ENCODE assay signal across 13 cellular contexts in genomic region chr3:64220161-64220560, GRCh38. TPM values are rescaled to one million over a fixed set of nuclear protein-coding genes. Genes with fewer than 3 reads are reported as not detected.
DNase-seq lines count a peak whose midpoint lies in the region; ATAC-seq and TF ChIP-seq lines count a peak whose summit lies in the region.
"Had no signal": no experiment of that assay in that cellular context is flagged by ENCODE, and none has a peak within 500 bp of the region (broad histone marks: within the 10 kb centered on the region; RNA-seq: fewer than 3 reads in every experiment).

No MANE protein-coding gene starts in this region.

- H3K4me3 ChIP-seq in HEK293 (ENCODE audit: low read depth, low read length) = no peak overlapping the region
- H3K4me3 ChIP-seq in astrocyte of the spinal cord (ENCODE audit: low read depth, low read length) = no peak overlapping the region
- peak overlapping the region in 1 of 3 donors; percentile 34 for H3K4me3 ChIP-seq in skeletal muscle tissue (ENCODE audit: low read length in 3 of 3)
- H3K4me3 ChIP-seq: prostate gland had no signal

- intact Hi-C loops in left ventricle myocardium superior (cut with micrococcal nuclease) = no loop called here
- intact Hi-C loops in activated T-helper 1 cell treated with anti-CD3 and anti-CD28 coated beads, Interleukin-12 subunit alpha, Interleukin-12 subunit beta, Interleukin-2, Interleukin-4 antibody, amounts not matched to agents 30 ng/mL and 10 ng/mL and 1 ng/mL, durations not matched to agents 14 hours and 24 hours and 36 hours (cut with micrococcal nuclease) = no loop called here

- DNase-seq in astrocyte of the spinal cord (ENCODE audit: low read depth, low spot score) (peak; percentile 49), left ventricle myocardium superior (no peak), GM19238 (ENCODE audit: insufficient read length, low spot score) (no peak)
- no peak for DNase-seq in activated T-helper 1 cell treated with anti-CD3 and anti-CD28 coated beads, Interleukin-12 subunit alpha, Interleukin-12 subunit beta, Interleukin-2, Interleukin-4 antibody, amounts not matched to agents 30 ng/mL and 10 ng/mL and 1 ng/mL, durations not matched to agents 14 hours and 24 hours and 36 hours (ENCODE audit: low spot score)
- DNase-seq: NCI-H2081 treated with DMSO at 0.1 percent for 48 hours; stimulated activated naive CD4-positive, alpha-beta T cell treated with Interleukin-2 at 50 U/mL for 16 hours had no signal

- no peaks in the 10 kb centered on the region for H3K27me3 ChIP-seq in skeletal muscle tissue (ENCODE audit: control insufficient read depth in 3 of 3, insufficient read depth in 3 of 3, low read length in 3 of 3)

- ATAC-seq in left ventricle myocardium superior (peak; percentile 33), GM21737 (IDR thresholded peaks at IDR 0.05; ENCODE audit: unreplicated experiment) (no peak), GM18867 (IDR thresholded peaks at IDR 0.05; ENCODE audit: unreplicated experiment) (no peak)

- TF ChIP-seq CTCF in HEK293 (tag by site-specific recombination; IDR thresholded peaks at IDR 0.05) = no peak
- no peak for TF ChIP-seq CTCF in astrocyte of the spinal cord (IDR thresholded peaks at IDR 0.05; ENCODE audit: low read depth, low read length)

- no peaks in the 10 kb centered on the region for H3K9me3 ChIP-seq in HEK293 (ENCODE audit: control insufficient read depth, insufficient read depth, low read depth, low read length)
- no peaks in the 10 kb centered on the region for H3K9me3 ChIP-seq in skeletal muscle tissue (ENCODE audit: control insufficient read depth in 3 of 3, low read length in 3 of 3)
- H3K9me3 ChIP-seq: prostate gland had no signal

- H3K36me3 Mint-ChIP-seq in activated T-helper 1 cell treated with anti-CD3 and anti-CD28 coated beads, Interleukin-12 subunit alpha, Interleukin-12 subunit beta, Interleukin-2, Interleukin-4 antibody, amounts not matched to agents 30 ng/mL and 10 ng/mL and 1 ng/mL, durations not matched to agents 14 hours and 24 hours and 36 hours (ENCODE audit: low read depth) = no peaks in the 10 kb centered on the region

- H3K36me3 ChIP-seq in HEK293 (ENCODE audit: control insufficient read depth in 2 of 2, insufficient read depth in 1 of 2, low read length in 2 of 2) = no peaks in the 10 kb centered on the region
- no peaks in the 10 kb centered on the region for H3K36me3 ChIP-seq in skeletal muscle tissue (ENCODE audit: control insufficient read depth in 3 of 3, insufficient read depth in 3 of 3, low read length in 3 of 3)
- H3K36me3 ChIP-seq: prostate gland had no signal

- no peaks in the 10 kb centered on the region for H3K27me3 Mint-ChIP-seq in activated T-helper 1 cell treated with anti-CD3 and anti-CD28 coated beads, Interleukin-12 subunit alpha, Interleukin-12 subunit beta, Interleukin-2, Interleukin-4 antibody, amounts not matched to agents 30 ng/mL and 10 ng/mL and 1 ng/mL, durations not matched to agents 14 hours and 24 hours and 36 hours (ENCODE audit: insufficient read depth)

- H3K27ac ChIP-seq in HEK293 (ENCODE audit: extremely low read depth, low read depth, low read length) = no peak overlapping the region
- H3K27ac ChIP-seq in skeletal muscle tissue (ENCODE audit: low read depth, low read length) = peak overlapping the region; percentile 49

- no peak overlapping the region for H3K4me3 Mint-ChIP-seq in activated T-helper 1 cell treated with anti-CD3 and anti-CD28 coated beads, Interleukin-12 subunit alpha, Interleukin-12 subunit beta, Interleukin-2, Interleukin-4 antibody, amounts not matched to agents 30 ng/mL and 10 ng/mL and 1 ng/mL, durations not matched to agents 14 hours and 24 hours and 36 hours

- in situ Hi-C loops in astrocyte of the spinal cord (cut with HindIII; ENCODE audit: low sequenced_read_pairs) = no loop called here

- CTCF ChIA-PET in HEK293 (lab: Yijun Ruan, JAX) = interaction anchor here (1.8 kb wide), 1 partner anchor 9 kb away, joined by 5 read pairs; no protein-coding TSS in a partner anchor

- H3K9ac ChIP-seq in skeletal muscle tissue (ENCODE audit: low read depth in 1 of 3, low read length in 3 of 3) = no peak overlapping the region

- no peaks in the 10 kb centered on the region; the same call in 1 of the 2 replicates for H3K4me1 ChIP-seq in HEK293 (ENCODE audit: control insufficient read depth, insufficient read depth, low read length)
- H3K4me1 ChIP-seq in skeletal muscle tissue (ENCODE audit: control insufficient read depth in 3 of 3, insufficient read depth in 3 of 3, low read length in 3 of 3) = peaks cover 12 to 40% (median 38%) of the 10 kb centered on the region in 3 donors
- H3K4me1 ChIP-seq: prostate gland had no signal

- H3K9me3 Mint-ChIP-seq in activated T-helper 1 cell treated with anti-CD3 and anti-CD28 coated beads, Interleukin-12 subunit alpha, Interleukin-12 subunit beta, Interleukin-2, Interleukin-4 antibody, amounts not matched to agents 30 ng/mL and 10 ng/mL and 1 ng/mL, durations not matched to agents 14 hours and 24 hours and 36 hours = no peaks in the 10 kb centered on the region
- H3K9me3 Mint-ChIP-seq: activated T-helper 2 cell treated with anti-CD3 and anti-CD28 coated beads, Interferon-gamma antibody, Interleukin-2, Interleukin-4, amounts not matched to agents 10 μg/mL and 5 μg/mL and 100 μg/mL, durations not matched to agents 14 hours and 24 hours and 36 hours had no signal

- H3K4me1 Mint-ChIP-seq in activated T-helper 1 cell treated with anti-CD3 and anti-CD28 coated beads, Interleukin-12 subunit alpha, Interleukin-12 subunit beta, Interleukin-2, Interleukin-4 antibody, amounts not matched to agents 30 ng/mL and 10 ng/mL and 1 ng/mL, durations not matched to agents 14 hours and 24 hours and 36 hours (ENCODE audit: low read depth) = no peaks in the 10 kb centered on the region

- POLR2A ChIA-PET in HEK293 (lab: Yijun Ruan, JAX) = interaction anchor here (1.3 kb wide), 1 partner anchor 22 kb away, joined by 3 read pairs; no protein-coding TSS in a partner anchor

- no peak overlapping the region for H3K27ac Mint-ChIP-seq in activated T-helper 1 cell treated with anti-CD3 and anti-CD28 coated beads, Interleukin-12 subunit alpha, Interleukin-12 subunit beta, Interleukin-2, Interleukin-4 antibody, amounts not matched to agents 30 ng/mL and 10 ng/mL and 1 ng/mL, durations not matched to agents 14 hours and 24 hours and 36 hours
- H3K27ac Mint-ChIP-seq: activated T-helper 2 cell treated with anti-CD3 and anti-CD28 coated beads, Interferon-gamma antibody, Interleukin-2, Interleukin-4, amounts not matched to agents 10 μg/mL and 5 μg/mL and 100 μg/mL, durations not matched to agents 14 hours and 24 hours and 36 hours had no signal

TF ChIP-seq in HEK293, 187 proteins besides CTCF, POLR2A, EP300 and RAD21:
- TF ChIP-seq ZBTB1 (tag by site-specific recombination; IDR thresholded peaks at IDR 0.05) (no peak), ZNF324 (tag by site-specific recombination; IDR thresholded peaks at IDR 0.05) (no peak), ZNF433 (tag by site-specific recombination; IDR thresholded peaks at IDR 0.05; ENCODE audit: low read depth) (no peak), ZBTB20 (tag by site-specific recombination; IDR thresholded peaks at IDR 0.05) (peak; percentile 21; the same call in 1 of the 2 replicates), ZNF518A (tag by site-specific recombination; conservative IDR thresholded peaks at IDR 0.05; ENCODE audit: low read depth) (peak; percentile 50), ZNF529 (tag by site-specific recombination; IDR thresholded peaks at IDR 0.05; ENCODE audit: insufficient replicate concordance) (no peak), RBAK (tag by site-specific recombination; IDR thresholded peaks at IDR 0.05) (no peak), ZBTB17 (tag by site-specific recombination; IDR thresholded peaks at IDR 0.05) (peak; percentile 33; the same call in 1 of the 2 replicates), BCL11A (tag by site-specific recombination; IDR thresholded peaks at IDR 0.05; ENCODE audit: low read depth) (no peak), ZFP3 (tag by site-specific recombination; IDR thresholded peaks at IDR 0.05; ENCODE audit: low read depth) (peak; percentile 81; the same call in 1 of the 2 replicates)

RNA-seq across cellular contexts. Expression of gene PRICKLE2, which starts 5.1 kb away (rescaled TPM):
- 4.1 TPM for total RNA-seq in left ventricle myocardium superior
- total RNA-seq in skeletal muscle tissue = 32.9 TPM
- not detected in 2 replicates for total RNA-seq in activated T-helper 1 cell treated with anti-CD3 and anti-CD28 coated beads, Interleukin-12 subunit alpha, Interleukin-12 subunit beta, Interleukin-2, Interleukin-4 antibody, amounts not matched to agents 30 ng/mL and 10 ng/mL and 1 ng/mL, durations not matched to agents 14 hours and 24 hours and 36 hours
- total RNA-seq: activated T-helper 2 cell treated with anti-CD3 and anti-CD28 coated beads, Interferon-gamma antibody, Interleukin-2, Interleukin-4, amounts not matched to agents 10 μg/mL and 5 μg/mL and 100 μg/mL, durations not matched to agents 14 hours and 24 hours and 36 hours; T-helper 2 cell treated with Interferon-gamma antibody and Interleukin-4, amounts not matched to agents 100 ng/mL and 5 ng/mL, for 36 hours had no signal
